Comparison of ENCODE assay signal across 1 cellular context in genomic region chr15:78979456-78980320, GRCh38.
TF ChIP-seq lines count a peak whose summit lies in the region.

No MANE protein-coding gene starts in this region.

TF ChIP-seq in K562, 482 proteins besides CTCF, POLR2A, EP300 and RAD21 (continued from another document):
- TF ChIP-seq TCF7L2 (IDR thresholded peaks at IDR 0.05; ENCODE audit: low read depth, low read length) (no peak), FOXA3 (CRISPR knock-in tag; conservative IDR thresholded peaks at IDR 0.05 in 1 of 2, IDR thresholded peaks at IDR 0.05 in 1 of 2) (0 out of 4 replicates have a peak, but pooled peaks of 1 of the 2 experiments have one; percentile 18), IFI16 (CRISPR knock-in tag; IDR thresholded peaks at IDR 0.05) (no peak), ZFP1 (CRISPR knock-in tag; IDR thresholded peaks at IDR 0.05) (no peak), HINFP (tag; conservative IDR thresholded peaks at IDR 0.05; ENCODE audit: low read depth) (no peak), ZNF449 (CRISPR knock-in tag; IDR thresholded peaks at IDR 0.05) (no peak), NCOA4 (IDR thresholded peaks at IDR 0.05; ENCODE audit: partially characterized antibody) (no peak), EP400 (IDR thresholded peaks at IDR 0.05) (peak; percentile 86), KDM5B (IDR thresholded peaks at IDR 0.05; ENCODE audit: insufficient replicate concordance, low read depth, low read length) (no peak), ZBTB7A (IDR thresholded peaks at IDR 0.05; ENCODE audit: borderline replicate concordance, control insufficient read depth, low read depth, low read length) (no peak), HDAC1 (IDR thresholded peaks at IDR 0.05) (peak in 1 of 2 experiments; percentile 54; a peak in 1 of 4 replicates), PKNOX1 (IDR thresholded peaks at IDR 0.05) (no peak), PATZ1 (CRISPR knock-in tag; IDR thresholded peaks at IDR 0.05; ENCODE audit: borderline replicate concordance) (no peak), PURB (CRISPR knock-in tag; IDR thresholded peaks at IDR 0.05; ENCODE audit: low read depth) (no peak), HSF4 (CRISPR knock-in tag; IDR thresholded peaks at IDR 0.05; ENCODE audit: borderline replicate concordance) (no peak), ZNF354B (CRISPR knock-in tag; IDR thresholded peaks at IDR 0.05) (no peak), REST (CRISPR knock-in tag; IDR thresholded peaks at IDR 0.05; ENCODE audit: low read depth) (no peak)
